ENCODE assay signal across 9 cellular contexts in genomic region chr10:126169899-126170298, GRCh38.
"Had no signal": no experiment of that assay in that cellular context is flagged by ENCODE, and none has a peak within 500 bp of the region (broad histone marks: within the 10 kb centered on the region; RNA-seq: fewer than 3 reads in every experiment).

No MANE protein-coding gene starts in this region.

- H3K9me3 ChIP-seq: sigmoid colon, uterus had no signal

- H3K27ac Mint-ChIP-seq: activated naive CD4-positive, alpha-beta T cell treated with anti-CD3 and anti-CD28 coated beads, Interleukin-2, amount 50 U/mL, for 72 hours; stimulated activated naive CD8-positive, alpha-beta T cell treated with anti-CD3 and anti-CD28 coated beads, Interleukin-15, amount 100 ng/mL, for 72 hours had no signal

- H3K36me3 ChIP-seq: sigmoid colon, uterus had no signal

- H3K4me3 ChIP-seq: sigmoid colon, uterus had no signal

- H3K27me3 ChIP-seq: dorsolateral prefrontal cortex, sigmoid colon, uterus had no signal

- H3K4me3 Mint-ChIP-seq: stimulated activated naive CD8-positive, alpha-beta T cell treated with anti-CD3 and anti-CD28 coated beads, Interleukin-15, amount 100 ng/mL, for 72 hours had no signal

- H3K9me3 Mint-ChIP-seq: activated naive CD4-positive, alpha-beta T cell treated with anti-CD3 and anti-CD28 coated beads, Interleukin-2, amount 50 U/mL, for 72 hours had no signal

- H3K4me1 Mint-ChIP-seq: stimulated activated naive CD8-positive, alpha-beta T cell treated with anti-CD3 and anti-CD28 coated beads, Interleukin-15, amount 100 ng/mL, for 72 hours had no signal

- H3K4me1 ChIP-seq: sigmoid colon, uterus had no signal

- H3K36me3 Mint-ChIP-seq: activated naive CD4-positive, alpha-beta T cell treated with anti-CD3 and anti-CD28 coated beads, Interleukin-2, amount 50 U/mL, for 72 hours had no signal

- DNase-seq: activated T-cell treated with anti-CD3 and anti-CD28 coated beads, Interleukin-2, amount 50 U/mL, for 1 hour; mammary epithelial cell; sigmoid colon; stimulated activated CD4-positive, alpha-beta T cell treated with anti-CD3 and anti-CD28 coated beads, Interleukin-15, amount 100 ng/mL, for 24 hours; stimulated activated CD4-positive, alpha-beta T cell treated with anti-CD3 and anti-CD28 coated beads, Interleukin-4, amount 100 ng/mL, for 24 hours; stimulated activated naive CD8-positive, alpha-beta T cell treated with anti-CD3 and anti-CD28 coated beads, Interleukin-15, amount 100 ng/mL, for 72 hours; uterus had no signal

- H3K27me3 Mint-ChIP-seq: stimulated activated naive CD8-positive, alpha-beta T cell treated with anti-CD3 and anti-CD28 coated beads, Interleukin-15, amount 100 ng/mL, for 72 hours had no signal
